ENCODE assay signal across 27 cellular contexts in the genomic region with DNA sequence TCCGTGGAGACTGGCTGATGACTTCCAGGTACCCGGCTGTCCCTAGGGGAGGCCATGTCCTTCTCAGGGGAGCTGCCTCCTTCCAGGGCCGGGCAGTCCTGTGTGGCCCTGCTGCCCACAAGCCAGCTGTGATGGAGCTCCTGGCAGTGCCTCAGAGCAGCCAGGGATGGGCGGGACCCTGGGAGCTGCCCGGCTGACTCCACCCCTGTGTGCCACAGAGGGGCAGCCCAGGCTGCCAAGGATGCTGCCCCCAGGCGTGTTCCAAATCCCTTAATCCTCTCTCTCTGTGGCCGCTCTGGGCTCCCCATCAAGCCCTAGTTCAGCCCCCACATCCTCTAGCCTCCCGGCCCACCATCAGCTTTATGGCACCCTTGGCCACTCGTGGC. TPM values are rescaled to one million over a fixed set of nuclear protein-coding genes. Genes with fewer than 3 reads are reported as not detected.
DNase-seq lines count a peak whose midpoint lies in the region; ATAC-seq and TF ChIP-seq lines count a peak whose summit lies in the region.
"Had no signal": no experiment of that assay in that cellular context is flagged by ENCODE, and none has a peak within 500 bp of the region (broad histone marks: within the 10 kb centered on the region; RNA-seq: fewer than 3 reads in every experiment).

No MANE protein-coding gene starts in this region.

- TF ChIP-seq RAD21 in SK-N-SH (IDR thresholded peaks at IDR 0.05; ENCODE audit: low read length) = no peak

- H3K27ac Mint-ChIP-seq in T-cell = no peak overlapping the region
- H3K27ac Mint-ChIP-seq: activated naive CD4-positive, alpha-beta T cell treated with anti-CD3 and anti-CD28 coated beads, Interleukin-2, amount 50 U/mL, for 24 hours; T-helper 2 cell treated with Interferon-gamma antibody and Interleukin-4, amounts not matched to agents 5 μg/mL and 100 μg/mL, for 36 hours had no signal

- H2AFZ ChIP-seq in SK-N-SH (ENCODE audit: low read depth) = no peak overlapping the region

- no peaks in the 10 kb centered on the region for H3F3A ChIP-seq in SK-N-SH (replicated peaks; ENCODE audit: insufficient read depth)

- H3K9me3 ChIP-seq in SK-N-SH = no peaks in the 10 kb centered on the region
- H3K9me3 ChIP-seq: ascending aorta, lower lobe of right lung, prostate gland, sigmoid colon had no signal

- peak; percentile 37 for DNase-seq in SK-N-SH
- DNase-seq in Daoy (ENCODE audit: low read depth) = peak; percentile 10
- DNase-seq in posterior vena cava (ENCODE audit: low spot score) = peak; percentile 58
- no peak for DNase-seq in GOT3 (lab: John Stamatoyannopoulos, UW)
- DNase-seq in anterior cingulate cortex (lab: John Stamatoyannopoulos, UW) = no peak
- no peak for DNase-seq in T-cell
- DNase-seq: activated CD4-positive, alpha-beta T cell treated with anti-CD3 and anti-CD28 coated beads, Interleukin-2, amount 50 U/mL, for 1 hour; central memory CD4-positive, alpha-beta T cell; COR-L47; DMS79 treated with DMSO at 0.1 percent for 48 hours; lower lobe of right lung; NCI-H1092 treated with DMSO at 0.1 percent for 48 hours; NCI-H1930; NCI-H748 treated with DMSO at 0.1 percent for 48 hours; RPMI8226; trophoblast cell had no signal

- no peak for TF ChIP-seq EP300 in SK-N-SH (IDR thresholded peaks at IDR 0.05; ENCODE audit: borderline replicate concordance in 1 of 2, low read depth in 1 of 2, low read length in 1 of 2)

- 65% methylated on average over 4 of the region's 9 CpGs for WGBS in SK-N-SH (ENCODE audit: low lambda C conversion rate)

- no peaks in the 10 kb centered on the region for H3K36me3 Mint-ChIP-seq in T-cell
- H3K36me3 Mint-ChIP-seq: activated naive CD4-positive, alpha-beta T cell treated with anti-CD3 and anti-CD28 coated beads, Interleukin-2, amount 50 U/mL, for 24 hours had no signal

- no peak overlapping the region for H3K9ac ChIP-seq in SK-N-SH

- peaks cover 8 to 9% of the 10 kb centered on the region in 2 donors for H3K27me3 Mint-ChIP-seq in T-cell

- no peak overlapping the region for H3K4me2 ChIP-seq in SK-N-SH

- H3K9me3 Mint-ChIP-seq in T-cell = no peaks in the 10 kb centered on the region
- H3K9me3 Mint-ChIP-seq: activated naive CD4-positive, alpha-beta T cell treated with anti-CD3 and anti-CD28 coated beads, Interleukin-2, amount 50 U/mL, for 24 hours; neural crest cell; T-helper 2 cell treated with Interferon-gamma antibody and Interleukin-4, amounts not matched to agents 5 μg/mL and 100 μg/mL, for 36 hours had no signal

- no peaks in the 10 kb centered on the region for H3K9me2 ChIP-seq in SK-N-SH

- H3K36me3 ChIP-seq in SK-N-SH (replicated peaks in 1 of 2; ENCODE audit: control insufficient read depth in 1 of 2, insufficient read depth in 2 of 2, low read length in 1 of 2) = no peaks in the 10 kb centered on the region
- H3K36me3 ChIP-seq: ascending aorta, lower lobe of right lung, prostate gland, sigmoid colon had no signal

- H3K4me3 Mint-ChIP-seq in T-cell = no peak overlapping the region
- H3K4me3 Mint-ChIP-seq: activated naive CD4-positive, alpha-beta T cell treated with anti-CD3 and anti-CD28 coated beads, Interleukin-2, amount 50 U/mL, for 24 hours; neural crest cell; T-helper 2 cell treated with Interferon-gamma antibody and Interleukin-4, amounts not matched to agents 5 μg/mL and 100 μg/mL, for 36 hours had no signal

- CTCF ChIA-PET in SK-N-SH (lab: Yijun Ruan, JAX) (interaction anchor here (0.9 to 3.8 kb wide), 2 partner anchors 21 to 437 kb away, joined by 4 to 11 read pairs; no protein-coding TSS in a partner anchor), T-cell (lab: Charles Lee) (no interaction called here)

- POLR2A ChIA-PET in SK-N-SH (lab: Yijun Ruan, JAX) (no interaction called here), T-cell (lab: Charles Lee) (no interaction called here)

- H3K4me1 Mint-ChIP-seq in T-cell = no peaks in the 10 kb centered on the region
- H3K4me1 Mint-ChIP-seq: neural crest cell had no signal

- H3K4me1 ChIP-seq in SK-N-SH (ENCODE audit: control insufficient read depth in 1 of 2, insufficient read depth in 2 of 2, low read depth in 1 of 2, low read length in 1 of 2) = no peaks in the 10 kb centered on the region
- H3K4me1 ChIP-seq: ascending aorta, lower lobe of right lung, sigmoid colon had no signal

- H3K27ac ChIP-seq in SK-N-SH (ENCODE audit: low read depth in 2 of 2, low read length in 1 of 2) = no peak overlapping the region
- H3K27ac ChIP-seq in VCaP = peak overlapping the region; percentile 98; the same call in 1 of the 2 replicates
- H3K27ac ChIP-seq: 22Rv1, ascending aorta, lower lobe of right lung, prostate gland, sigmoid colon had no signal

- TF ChIP-seq CTCF in SK-N-SH (IDR thresholded peaks at IDR 0.05) = no peak
- TF ChIP-seq CTCF in VCaP (conservative IDR thresholded peaks at IDR 0.05) = no peak

- H3K79me2 ChIP-seq in SK-N-SH (ENCODE audit: insufficient read depth) = no peaks in the 10 kb centered on the region

- intact Hi-C loops in posterior vena cava (cut with DNase I) = no loop called here

- H4K20me1 ChIP-seq in SK-N-SH (ENCODE audit: insufficient read depth) = no peaks in the 10 kb centered on the region

- H3K27me3 ChIP-seq in SK-N-SH (ENCODE audit: insufficient read depth) = peaks cover 3% of the 10 kb centered on the region; the same call in 1 of the 2 replicates
- H3K27me3 ChIP-seq: ascending aorta had no signal

- ATAC-seq in SK-N-SH treated with all-trans-retinoic acid at 6 μM for 48 hours (no peak), T-cell (replicated peaks in 1 of 4) (no peak)
- ATAC-seq: lower lobe of right lung had no signal

- H3K4me3 ChIP-seq in SK-N-SH (ENCODE audit: low read depth in 2 of 2, low read length in 1 of 2) = no peak overlapping the region
- H3K4me3 ChIP-seq: ascending aorta, lower lobe of right lung, prostate gland, sigmoid colon had no signal

TF ChIP-seq in SK-N-SH, 30 proteins besides CTCF, POLR2A, EP300 and RAD21 (continues in another document):
- TF ChIP-seq EZH2phosphoT487 (IDR thresholded peaks at IDR 0.05; ENCODE audit: borderline replicate concordance, low read depth) (no peak), USF2 (IDR thresholded peaks at IDR 0.05; ENCODE audit: borderline replicate concordance, low read depth, low read length) (no peak), JUND (IDR thresholded peaks at IDR 0.05) (no peak), MXI1 (IDR thresholded peaks at IDR 0.05; ENCODE audit: low read depth, low read length) (no peak), FOXJ3 (CRISPR knock-in tag; IDR thresholded peaks at IDR 0.05) (no peak), FOSL2 (IDR thresholded peaks at IDR 0.05; ENCODE audit: borderline replicate concordance, low read depth) (no peak), ELF1 (IDR thresholded peaks at IDR 0.05) (no peak)

TF ChIP-seq in SK-N-SH treated with all-trans-retinoic acid at 6 μM for 48 hours, 23 proteins besides CTCF, POLR2A, EP300 and RAD21 (continues in another document):
- TF ChIP-seq BACH2 (CRISPR knock-in tag; IDR thresholded peaks at IDR 0.05; ENCODE audit: borderline replicate concordance) = no peak
- no peak for TF ChIP-seq ESRRG (CRISPR knock-in tag; IDR thresholded peaks at IDR 0.05)
- no peak for TF ChIP-seq TOX (CRISPR knock-in tag; IDR thresholded peaks at IDR 0.05; ENCODE audit: borderline replicate concordance)
- TF ChIP-seq ZNF70 (CRISPR knock-in tag; IDR thresholded peaks at IDR 0.05) = no peak
- TF ChIP-seq PPARA (CRISPR knock-in tag; IDR thresholded peaks at IDR 0.05; ENCODE audit: borderline replicate concordance) = no peak
- no peak for TF ChIP-seq OSR1 (CRISPR knock-in tag; IDR thresholded peaks at IDR 0.05)
- TF ChIP-seq ZFP3 (CRISPR knock-in tag; IDR thresholded peaks at IDR 0.05) = no peak
- TF ChIP-seq, protein P1, sequence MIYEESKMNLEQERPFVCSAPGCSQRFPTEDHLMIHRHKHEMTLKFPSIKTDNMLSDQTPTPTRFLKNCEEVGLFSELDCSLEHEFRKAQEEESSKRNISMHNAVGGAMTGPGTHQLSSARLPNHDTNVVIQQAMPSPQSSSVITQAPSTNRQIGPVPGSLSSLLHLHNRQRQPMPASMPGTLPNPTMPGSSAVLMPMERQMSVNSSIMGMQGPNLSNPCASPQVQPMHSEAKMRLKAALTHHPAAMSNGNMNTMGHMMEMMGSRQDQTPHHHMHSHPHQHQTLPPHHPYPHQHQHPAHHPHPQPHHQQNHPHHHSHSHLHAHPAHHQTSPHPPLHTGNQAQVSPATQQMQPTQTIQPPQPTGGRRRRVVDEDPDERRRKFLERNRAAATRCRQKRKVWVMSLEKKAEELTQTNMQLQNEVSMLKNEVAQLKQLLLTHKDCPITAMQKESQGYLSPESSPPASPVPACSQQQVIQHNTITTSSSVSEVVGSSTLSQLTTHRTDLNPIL (CRISPR knock-in tag; IDR thresholded peaks at IDR 0.05; ENCODE audit: low read depth) = no peak
- TF ChIP-seq ZC3H10 (CRISPR knock-in tag; IDR thresholded peaks at IDR 0.05) = no peak
- no peak for TF ChIP-seq TCF4 (CRISPR knock-in tag; IDR thresholded peaks at IDR 0.05; ENCODE audit: borderline replicate concordance)
- TF ChIP-seq, protein P2, sequence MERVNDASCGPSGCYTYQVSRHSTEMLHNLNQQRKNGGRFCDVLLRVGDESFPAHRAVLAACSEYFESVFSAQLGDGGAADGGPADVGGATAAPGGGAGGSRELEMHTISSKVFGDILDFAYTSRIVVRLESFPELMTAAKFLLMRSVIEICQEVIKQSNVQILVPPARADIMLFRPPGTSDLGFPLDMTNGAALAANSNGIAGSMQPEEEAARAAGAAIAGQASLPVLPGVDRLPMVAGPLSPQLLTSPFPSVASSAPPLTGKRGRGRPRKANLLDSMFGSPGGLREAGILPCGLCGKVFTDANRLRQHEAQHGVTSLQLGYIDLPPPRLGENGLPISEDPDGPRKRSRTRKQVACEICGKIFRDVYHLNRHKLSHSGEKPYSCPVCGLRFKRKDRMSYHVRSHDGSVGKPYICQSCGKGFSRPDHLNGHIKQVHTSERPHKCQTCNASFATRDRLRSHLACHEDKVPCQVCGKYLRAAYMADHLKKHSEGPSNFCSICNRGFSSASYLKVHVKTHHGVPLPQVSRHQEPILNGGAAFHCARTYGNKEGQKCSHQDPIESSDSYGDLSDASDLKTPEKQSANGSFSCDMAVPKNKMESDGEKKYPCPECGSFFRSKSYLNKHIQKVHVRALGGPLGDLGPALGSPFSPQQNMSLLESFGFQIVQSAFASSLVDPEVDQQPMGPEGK (CRISPR knock-in tag; IDR thresholded peaks at IDR 0.05; ENCODE audit: borderline replicate concordance) = no peak
- no peak for TF ChIP-seq RARB (CRISPR knock-in tag; IDR thresholded peaks at IDR 0.05)

RNA-seq across cellular contexts. Expression of gene SCGB3A1, which starts 7.0 kb away (rescaled TPM):
- polyA plus RNA-seq in SK-N-SH (2012; rRNA removed) = not detected in 2 replicates
- 0.08 TPM in 1 of 2 replicates, not detected in the other for polyA plus RNA-seq in SK-N-SH (2012; cell fraction: cytosol; rRNA removed)
- not detected in 2 replicates for polyA plus RNA-seq in SK-N-SH (2012; cell fraction: nucleus; rRNA removed)
- total RNA-seq in Daoy (2014; rRNA removed; shearing (Covaris generic)) = not detected in 2 replicates
- not detected for total RNA-seq in posterior vena cava
- total RNA-seq in T-cell = under 1 TPM in 2 of 5 donors, not detected in 3; 0.92 to 0.99 TPM
- total RNA-seq: ascending aorta, fibroblast of lung, kidney epithelial cell, neural crest cell, sigmoid colon had no signal
- polyA plus RNA-seq: fibroblast of lung had no signal

RNA-seq across cellular contexts. Expression of gene FLT4, which starts 51.1 kb away (rescaled TPM):
- 0.02 and 0.05 TPM in 2 replicates for polyA plus RNA-seq in SK-N-SH (2012; rRNA removed)
- polyA plus RNA-seq in SK-N-SH (2012; cell fraction: cytosol; rRNA removed) = 0.03 and 0.26 TPM in 2 replicates
- polyA plus RNA-seq in SK-N-SH (2012; cell fraction: nucleus; rRNA removed) = 0.05 and 0.35 TPM in 2 replicates
- 10.2 and 24.6 TPM in 2 replicates for total RNA-seq in Daoy (2014; rRNA removed; shearing (Covaris generic))
- total RNA-seq in posterior vena cava (10 to 100 TPM; 18.0 to 29.6 TPM), T-cell (10 to 100 TPM in 1 of 5 donors, 1 to 10 TPM in 4; 5.0 to 11.6 (median 8.6) TPM)
- polyA plus RNA-seq: fibroblast of lung had no signal

Comparison
In these comparisons a context has a peak if more than half of its experiments do, and no peak if none do; other contexts are left out.
1. DNase-seq: peak in SK-N-SH (single experiment), Daoy (single experiment) and posterior vena cava (single experiment); none in GOT3 (single experiment), anterior cingulate cortex (0 of 58) and T-cell (0 of 34).